Comparison of ENCODE assay signal across 1 cellular context in the genomic region with DNA sequence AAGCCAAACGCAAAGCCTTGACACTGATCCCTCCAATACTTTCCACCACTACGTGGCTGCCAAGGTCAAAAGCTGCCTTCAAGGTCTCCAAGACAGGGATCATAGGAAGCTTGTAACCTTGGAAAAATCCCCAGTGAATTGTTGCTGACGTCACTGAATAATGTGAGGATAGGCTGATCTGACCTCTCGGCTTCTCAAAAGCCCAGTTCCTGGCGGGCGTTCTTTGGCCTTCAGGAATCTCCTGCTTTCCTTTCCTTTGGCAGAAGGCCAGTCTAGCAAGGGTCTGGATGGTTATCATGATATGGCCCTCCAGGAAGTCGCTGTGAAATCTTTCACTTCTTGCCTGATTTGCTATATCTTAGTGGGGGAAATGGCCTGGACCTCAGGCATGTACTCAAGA.
A peak's percentile ranks its signal among the peaks of the same experiment; 100 is the strongest.
TF ChIP-seq lines count a peak whose summit lies in the region.

No MANE protein-coding gene starts in this region.

TF ChIP-seq in HepG2, 621 proteins besides CTCF, POLR2A, EP300 and RAD21 (continued from another document):
- TF ChIP-seq TGIF2 (CRISPR knock-in tag; IDR thresholded peaks at IDR 0.05) (no peak), MAFK (conservative IDR thresholded peaks at IDR 0.05 in 1 of 2, IDR thresholded peaks at IDR 0.05 in 1 of 2; ENCODE audit: low read length in 2 of 2) (0 out of 4 replicates have a peak, but pooled peaks of 1 of the 2 experiments have one; percentile 19), CREB1 (IDR thresholded peaks at IDR 0.05) (peak; percentile 76), CREB1 (CRISPR knock-in tag; IDR thresholded peaks at IDR 0.05) (0 out of 2 replicates have a peak, but pooled peaks have one; percentile 28), EHMT2 (IDR thresholded peaks at IDR 0.05; ENCODE audit: borderline replicate concordance, low read depth, low read length) (0 out of 2 replicates have a peak, but pooled peaks have one; percentile 31), ZNF282 (IDR thresholded peaks at IDR 0.05; ENCODE audit: partially characterized antibody) (no peak)
- TF ChIP-seq, protein P1, sequence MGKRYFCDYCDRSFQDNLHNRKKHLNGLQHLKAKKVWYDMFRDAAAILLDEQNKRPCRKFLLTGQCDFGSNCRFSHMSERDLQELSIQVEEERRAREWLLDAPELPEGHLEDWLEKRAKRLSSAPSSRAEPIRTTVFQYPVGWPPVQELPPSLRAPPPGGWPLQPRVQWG (CRISPR knock-in tag; IDR thresholded peaks at IDR 0.05; ENCODE audit: borderline replicate concordance, low read depth), result no peak
